ENCODE assay signal across 8 cellular contexts in the genomic region with DNA sequence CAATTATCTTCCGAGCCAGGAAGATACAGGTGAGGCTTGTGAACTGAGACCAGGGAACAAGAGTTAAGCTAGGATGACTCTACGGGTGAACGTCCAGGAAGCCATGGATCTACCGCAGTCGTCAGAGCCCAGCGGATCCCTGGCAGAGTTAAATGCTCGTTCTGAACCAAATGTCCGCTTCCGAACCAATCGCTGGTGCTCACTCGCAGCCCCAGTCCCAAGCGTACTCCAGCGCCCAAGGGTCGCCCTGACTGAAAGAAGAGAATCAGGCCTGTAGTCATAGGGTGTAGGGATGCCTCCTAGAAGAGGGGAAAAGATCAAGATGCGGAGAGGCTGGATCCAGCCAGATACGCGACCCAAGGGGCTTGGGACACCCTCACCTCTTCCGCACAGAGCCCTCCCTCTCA. TPM values are rescaled to one million over a fixed set of nuclear protein-coding genes. Genes with fewer than 3 reads are reported as not detected.
A peak's percentile ranks its signal among the peaks of the same experiment; 100 is the strongest.
DNase-seq lines count a peak whose midpoint lies in the region; ATAC-seq and TF ChIP-seq lines count a peak whose summit lies in the region.

No MANE protein-coding gene starts in this region.

- intact Hi-C loops in activated CD4-positive, alpha-beta T cell treated with anti-CD3 and anti-CD28 coated beads for 36 hours (cut with DNase I, micrococcal nuclease), result loop anchor here (1.0 to 10.0 kb wide), 13 partner anchors 80 to 1305 kb away; a partner anchor contains a TSS
- intact Hi-C loops in right lobe of liver (cut with DNase I), result no loop called here
- intact Hi-C loops in upper lobe of right lung (cut with DNase I), result no loop called here

- H3K4me3 Mint-ChIP-seq in activated CD4-positive, alpha-beta T cell treated with anti-CD3 and anti-CD28 coated beads for 36 hours, result peak overlapping the region; percentile 88

- peaks cover 31% of the 10 kb centered on the region for H3K36me3 ChIP-seq in HUES48 (ENCODE audit: control insufficient read depth, insufficient read depth, low read length)
- H3K36me3 ChIP-seq in right lobe of liver, result peaks cover 7 to 36% (median 16%) of the 10 kb centered on the region in 4 donors
- H3K36me3 ChIP-seq in upper lobe of right lung, result peaks cover 40% of the 10 kb centered on the region

- H3K27ac Mint-ChIP-seq in activated CD4-positive, alpha-beta T cell treated with anti-CD3 and anti-CD28 coated beads for 36 hours, result peak overlapping the region; percentile 100

- CTCF ChIA-PET in activated CD4-positive, alpha-beta T cell treated with anti-CD3 and anti-CD28 coated beads for 36 hours (lab: Charles Lee), result interaction anchor here (0.6 to 1.0 kb wide), 3 partner anchors 19 to 247 kb away, joined by 3 to 5 read pairs (median 4); no protein-coding TSS in a partner anchor

- peak; percentile 0 for ATAC-seq in activated CD4-positive, alpha-beta T cell treated with anti-CD3 and anti-CD28 coated beads for 36 hours
- peak in 2 of 4 donors; percentile 0 to 3 for ATAC-seq in right lobe of liver
- ATAC-seq in upper lobe of right lung, result no peak
- no peak for ATAC-seq in GM21367 (IDR thresholded peaks at IDR 0.05; ENCODE audit: unreplicated experiment)

- H3K36me3 Mint-ChIP-seq in activated CD4-positive, alpha-beta T cell treated with anti-CD3 and anti-CD28 coated beads for 36 hours (ENCODE audit: low read depth), result peaks cover 34% of the 10 kb centered on the region

- H3K9ac ChIP-seq in HUES48 (ENCODE audit: low read depth, low read length), result peak overlapping the region; percentile 60

- H3K9me3 ChIP-seq in HUES48 (ENCODE audit: control insufficient read depth, insufficient read depth, low read length), result no peaks in the 10 kb centered on the region
- H3K9me3 ChIP-seq in right lobe of liver, result no peaks in the 10 kb centered on the region
- no peaks in the 10 kb centered on the region for H3K9me3 ChIP-seq in upper lobe of right lung

- H3K27me3 Mint-ChIP-seq in activated CD4-positive, alpha-beta T cell treated with anti-CD3 and anti-CD28 coated beads for 36 hours, result no peaks in the 10 kb centered on the region

- POLR2A ChIA-PET in activated CD4-positive, alpha-beta T cell treated with anti-CD3 and anti-CD28 coated beads for 36 hours (lab: Charles Lee), result interaction anchor here (0.6 to 0.7 kb wide), 3 partner anchors 69 to 302 kb away, joined by 3 to 4 read pairs (median 4); no protein-coding TSS in a partner anchor

- no peak for DNase-seq in activated CD4-positive, alpha-beta T cell treated with anti-CD3 and anti-CD28 coated beads for 36 hours
- DNase-seq in activated CD4-positive, alpha-beta T cell treated with anti-CD3 and anti-CD28 coated beads for 4 hours, result no peak
- DNase-seq in right lobe of liver (no peak), upper lobe of right lung (no peak), NCI-H2171 (lab: John Stamatoyannopoulos, UW) (no peak)

- peaks cover 38% of the 10 kb centered on the region for H3K4me1 Mint-ChIP-seq in activated CD4-positive, alpha-beta T cell treated with anti-CD3 and anti-CD28 coated beads for 36 hours

- H3K27ac ChIP-seq in HUES48 (ENCODE audit: low read depth, low read length) (peak overlapping the region; percentile 72), angular gyrus (ENCODE audit: low read depth, low read length) (peak overlapping the region; percentile 84), right lobe of liver (peak overlapping the region; percentile 98 to 99 (median 98)), upper lobe of right lung (peak overlapping the region; percentile 89)

- H3K9me3 Mint-ChIP-seq in activated CD4-positive, alpha-beta T cell treated with anti-CD3 and anti-CD28 coated beads for 36 hours (ENCODE audit: low read depth), result no peaks in the 10 kb centered on the region

- no peak for TF ChIP-seq CTCF in right lobe of liver (IDR thresholded peaks at IDR 0.05)
- TF ChIP-seq CTCF in upper lobe of right lung (IDR thresholded peaks at IDR 0.05), result no peak

- H3K4me1 ChIP-seq in HUES48 (ENCODE audit: control insufficient read depth, insufficient read depth, low read length) (peaks cover 9% of the 10 kb centered on the region; the same call in 1 of the 2 replicates), right lobe of liver (peaks cover 0 to 20% (median 4%) of the 10 kb centered on the region in 4 donors), upper lobe of right lung (peaks cover 23% of the 10 kb centered on the region)

- H3K27me3 ChIP-seq in HUES48 (ENCODE audit: control insufficient read depth, insufficient read depth, low read length) (no peaks in the 10 kb centered on the region), right lobe of liver (no peaks in the 10 kb centered on the region), upper lobe of right lung (no peaks in the 10 kb centered on the region)

- peak; percentile 73 for TF ChIP-seq POLR2A in right lobe of liver (IDR thresholded peaks at IDR 0.05)

- peak overlapping the region; percentile 85 for H3K4me3 ChIP-seq in HUES48 (ENCODE audit: low read depth, low read length)
- peak overlapping the region; percentile 72 to 83 (median 81) for H3K4me3 ChIP-seq in right lobe of liver
- peak overlapping the region; percentile 92 for H3K4me3 ChIP-seq in upper lobe of right lung

- 0% methylated on average over 18 of the region's 18 CpGs for WGBS in right lobe of liver (ENCODE audit: insufficient coverage, low coverage, low lambda C conversion rate, missing lambda C conversion rate)

RNA-seq across cellular contexts. Expression of a gene that starts 0.3 kb away (rescaled TPM):
- 10 to 100 TPM; 16.4 to 20.1 TPM for total RNA-seq in activated CD4-positive, alpha-beta T cell treated with anti-CD3 and anti-CD28 coated beads for 36 hours
- 1 to 10 TPM; 7.2 to 9.9 (median 8.6) TPM for total RNA-seq in right lobe of liver
- 14.5 TPM for total RNA-seq in upper lobe of right lung

RNA-seq across cellular contexts. Expression of a gene that starts 0.8 kb away (rescaled TPM):
- total RNA-seq in activated CD4-positive, alpha-beta T cell treated with anti-CD3 and anti-CD28 coated beads for 36 hours, result 100 to 1,000 TPM; 318 to 348 TPM
- total RNA-seq in right lobe of liver (100 to 1,000 TPM in 1 of 6 experiments, 10 to 100 TPM in 5; 40.6 to 114 (median 77.6) TPM), upper lobe of right lung (120 TPM)

RNA-seq across cellular contexts. Expression of a gene that starts 33.8 kb away (rescaled TPM):
- under 1 TPM; 0.46 to 0.66 TPM for total RNA-seq in activated CD4-positive, alpha-beta T cell treated with anti-CD3 and anti-CD28 coated beads for 36 hours
- total RNA-seq in right lobe of liver (under 1 TPM in 4 of 6 experiments, not detected in 2; 0.20 to 0.47 (median 0.37) TPM), upper lobe of right lung (0.55 TPM)

RNA-seq across cellular contexts. Expression of a gene that starts 41.5 kb away (rescaled TPM):
- under 1 TPM; 0.41 to 0.53 TPM for total RNA-seq in activated CD4-positive, alpha-beta T cell treated with anti-CD3 and anti-CD28 coated beads for 36 hours
- total RNA-seq in right lobe of liver, result under 1 TPM in 1 of 6 experiments, not detected in 5; 0.37 TPM
- not detected for total RNA-seq in upper lobe of right lung

Comparison
In these comparisons a context has a peak if more than half of its experiments do, and no peak if none do; other contexts are left out.
1. intact Hi-C loops: an anchor here in activated CD4-positive, alpha-beta T cell treated with anti-CD3 and anti-CD28 coated beads for 36 hours (1.0 to 10.0 kb wide); none called in right lobe of liver and upper lobe of right lung.